ENCODE assay signal across 28 cellular contexts in the genomic region with DNA sequence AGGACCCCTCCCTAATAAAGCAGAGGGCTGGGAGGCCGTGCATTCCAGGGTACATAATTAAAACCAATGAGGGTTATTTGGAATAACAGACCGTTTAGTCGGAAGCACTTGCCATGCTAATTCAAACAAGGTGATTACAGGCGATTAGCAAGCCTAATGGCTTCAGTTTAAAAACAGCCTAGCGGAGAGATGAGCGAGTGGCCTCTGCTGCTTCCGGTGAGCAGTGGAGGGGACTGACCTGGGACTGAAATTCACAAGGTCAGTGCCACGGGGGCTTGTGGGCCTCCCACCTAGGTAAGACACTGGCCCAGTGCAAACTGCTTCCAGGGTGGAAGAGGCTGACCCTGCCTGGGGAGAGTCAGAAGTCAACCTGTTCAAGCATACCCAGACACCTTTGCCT. TPM values are rescaled to one million over a fixed set of nuclear protein-coding genes. Genes with fewer than 3 reads are reported as not detected.
DNase-seq lines count a peak whose midpoint lies in the region; ATAC-seq and TF ChIP-seq lines count a peak whose summit lies in the region.
"Had no signal": no experiment of that assay in that cellular context is flagged by ENCODE, and none has a peak within 500 bp of the region (broad histone marks: within the 10 kb centered on the region; RNA-seq: fewer than 3 reads in every experiment).

No MANE protein-coding gene starts in this region.

- no peak overlapping the region for H3K56ac ChIP-seq in H9 (ENCODE audit: insufficient read length, low read depth, low read length)

- H2AK5ac ChIP-seq in H9 (ENCODE audit: insufficient read length, low read length): no peak overlapping the region

- H3K9me3 Mint-ChIP-seq in H9 (no peaks in the 10 kb centered on the region; a peak in 1 of 5 replicates), endodermal cell (no peaks in the 10 kb centered on the region), mesothelial cell of epicardium (peaks cover 4% of the 10 kb centered on the region)
- H3K9me3 Mint-ChIP-seq in activated T-helper 17 cell treated with anti-CD3 and anti-CD28 coated beads, Interleukin-2, amount 50 U/mL, for 72 hours: no peaks in the 10 kb centered on the region

- H2BK120ac ChIP-seq in H9 (ENCODE audit: low read depth, low read length, poor library complexity, severe bottlenecking): no peak overlapping the region

- H3K9ac ChIP-seq in H9 (ENCODE audit: extremely low read depth, insufficient read length, low read length) (no peak overlapping the region), endodermal cell (ENCODE audit: extremely low read depth, low read length, poor library complexity, severe bottlenecking) (no peak overlapping the region)
- H3K9ac ChIP-seq: BLaER1 treated with 17β-estradiol and CSF1 and Interleukin-3, amounts not matched to agents 10 nM and 100 nM; GM23248; KMS-11 had no signal

- H3K27me3 Mint-ChIP-seq in H9 (ENCODE audit: low read depth) (peaks cover 9% of the 10 kb centered on the region), endodermal cell (ENCODE audit: insufficient read depth) (peaks cover 34% of the 10 kb centered on the region), mesothelial cell of epicardium (ENCODE audit: low read depth) (peaks cover 20% of the 10 kb centered on the region)
- H3K27me3 Mint-ChIP-seq in activated T-helper 17 cell treated with anti-CD3 and anti-CD28 coated beads, Interleukin-2, amount 50 U/mL, for 72 hours: peaks cover 21% of the 10 kb centered on the region

- WGBS in H9 (ENCODE audit: extremely low coverage, insufficient read length, low lambda C conversion rate): no CpG with 5 or more reads among the region's 8 CpGs
- 68 to 71% methylated on average over 8 of the region's 8 CpGs for WGBS in endodermal cell (ENCODE audit: insufficient coverage in 1 of 2, insufficient read length in 1 of 2), 2 experiments

- no peaks in the 10 kb centered on the region for H3K4me1 ChIP-seq in H9 (ENCODE audit: insufficient read depth, low read length)
- no peaks in the 10 kb centered on the region for H3K4me1 ChIP-seq in endodermal cell (ENCODE audit: control insufficient read depth, insufficient read depth, low read length)
- H3K4me1 ChIP-seq: A549; BLaER1 treated with 17β-estradiol and CSF1 and Interleukin-3, amounts not matched to agents 10 nM and 100 nM; SJSA1 had no signal

- no peak overlapping the region for H3K4me3 ChIP-seq in endodermal cell (ENCODE audit: low read length)
- H3K4me3 ChIP-seq: A549; BLaER1 treated with 17β-estradiol and CSF1 and Interleukin-3, amounts not matched to agents 10 nM and 100 nM; GM23248; PC-9; SJSA1 had no signal

- H3K9me3 ChIP-seq in H9 (ENCODE audit: control insufficient read depth, low read depth, low read length): no peaks in the 10 kb centered on the region
- H3K9me3 ChIP-seq in endodermal cell (ENCODE audit: control insufficient read depth, low read length): no peaks in the 10 kb centered on the region
- H3K9me3 ChIP-seq: A549, SJSA1 had no signal

- no peak for TF ChIP-seq CTCF in H9 (conservative IDR thresholded peaks at IDR 0.05)
- no peak for TF ChIP-seq CTCF in endodermal cell (conservative IDR thresholded peaks at IDR 0.05)
- no peak for TF ChIP-seq CTCF in mesothelial cell of epicardium (IDR thresholded peaks at IDR 0.05; ENCODE audit: unreplicated experiment)

- no peak overlapping the region for H2BK15ac ChIP-seq in H9 (ENCODE audit: low read depth, low read length)

- H3K27ac ChIP-seq in H9 (ENCODE audit: insufficient read length, low read depth, low read length) (no peak overlapping the region), endodermal cell (ENCODE audit: low read depth, low read length) (no peak overlapping the region)
- H3K27ac ChIP-seq: A549; BLaER1 treated with 17β-estradiol and CSF1 and Interleukin-3, amounts not matched to agents 10 nM and 100 nM; GM23248; KMS-11; PC-9; SJSA1 had no signal

- no peaks in the 10 kb centered on the region for H3K79me2 ChIP-seq in H9 (ENCODE audit: insufficient read depth, low read length)

- no peak overlapping the region for H3K23ac ChIP-seq in H9 (ENCODE audit: insufficient read length, low read depth, low read length)

- H4K20me1 ChIP-seq in H9 (ENCODE audit: control insufficient read depth, insufficient read depth, insufficient read length): no peaks in the 10 kb centered on the region
- H4K20me1 ChIP-seq: BLaER1 treated with 17β-estradiol and CSF1 and Interleukin-3, amounts not matched to agents 10 nM and 100 nM had no signal

- H3K14ac ChIP-seq in H9 (ENCODE audit: insufficient read depth, low read length): 0 out of 2 replicates have a peak overlapping the region, but pooled peaks have one; percentile 75

- no peak overlapping the region for H4K91ac ChIP-seq in H9 (ENCODE audit: insufficient read length, low read depth, low read length)

- ATAC-seq in GM18502 (IDR thresholded peaks at IDR 0.05; ENCODE audit: poor library complexity, unreplicated experiment): no peak
- no peak for ATAC-seq in activated T-helper 17 cell treated with anti-CD3 and anti-CD28 coated beads, Interleukin-2, amount 50 U/mL, for 72 hours (replicated peaks)
- ATAC-seq: A549, HCT116, Right ventricle myocardium inferior, T-cell had no signal

- H3K27ac Mint-ChIP-seq in H9 (no peak overlapping the region), endodermal cell (no peak overlapping the region), mesothelial cell of epicardium (no peak overlapping the region)
- H3K27ac Mint-ChIP-seq in activated T-helper 17 cell treated with anti-CD3 and anti-CD28 coated beads, Interleukin-2, amount 50 U/mL, for 72 hours: no peak overlapping the region
- H3K27ac Mint-ChIP-seq: CD4-positive, alpha-beta memory T cell; T-cell had no signal

- no peak overlapping the region for H2BK5ac ChIP-seq in H9 (ENCODE audit: insufficient read length, low read length)

- H4K5ac ChIP-seq in H9 (ENCODE audit: insufficient read length, low read depth, low read length): no peak overlapping the region

- H3K36me3 ChIP-seq in endodermal cell (ENCODE audit: control insufficient read depth, insufficient read depth, low read length): no peaks in the 10 kb centered on the region
- H3K36me3 ChIP-seq: BLaER1 treated with 17β-estradiol and CSF1 and Interleukin-3, amounts not matched to agents 10 nM and 100 nM; SJSA1 had no signal

- no peak overlapping the region for H2BK20ac ChIP-seq in H9 (ENCODE audit: low read depth, low read length, poor library complexity, severe bottlenecking)

- no peak overlapping the region for H3K4ac ChIP-seq in H9 (ENCODE audit: low read depth, low read length)

- H3K4me1 Mint-ChIP-seq in H9: peaks cover 21 to 30% of the 10 kb centered on the region in 2 experiments
- peaks cover 17% of the 10 kb centered on the region for H3K4me1 Mint-ChIP-seq in endodermal cell
- peaks cover 3% of the 10 kb centered on the region for H3K4me1 Mint-ChIP-seq in mesothelial cell of epicardium
- no peaks in the 10 kb centered on the region for H3K4me1 Mint-ChIP-seq in activated T-helper 17 cell treated with anti-CD3 and anti-CD28 coated beads, Interleukin-2, amount 50 U/mL, for 72 hours
- H3K4me1 Mint-ChIP-seq: CD4-positive, alpha-beta memory T cell; T-cell had no signal

- H3K27me3 ChIP-seq in H9 (ENCODE audit: insufficient read depth, low read length): no peaks in the 10 kb centered on the region
- no peaks in the 10 kb centered on the region for H3K27me3 ChIP-seq in endodermal cell (ENCODE audit: control insufficient read depth, insufficient read depth, low read length, poor library complexity, severe bottlenecking)
- H3K27me3 ChIP-seq: BLaER1 treated with 17β-estradiol and CSF1 and Interleukin-3, amounts not matched to agents 10 nM and 100 nM had no signal

- H3T11ph ChIP-seq in H9 (ENCODE audit: low read length): no peak overlapping the region

- H3K18ac ChIP-seq in H9 (ENCODE audit: insufficient read length, low read depth, low read length): no peak overlapping the region

- no peak overlapping the region for H2BK12ac ChIP-seq in H9 (ENCODE audit: insufficient read length, low read depth, low read length)

- DNase-seq in D341Med (ENCODE audit: low spot score) (peak; percentile 40), H9 (no peak), NCI-H82 treated with DMSO at 0.1 percent for 48 hours (lab: John Stamatoyannopoulos, UW; ENCODE audit: unreplicated experiment) (peak; percentile 14), endodermal cell (peak; percentile 68), mesothelial cell of epicardium (ENCODE audit: low spot score in 2 of 2, unreplicated experiment in 2 of 2) (no peak), 8988T (no peak)
- DNase-seq: AML-193; CD4-positive, alpha-beta memory T cell; GM23248; IMR-90; MM.1S; NCI-H1048; NCI-H146; NCI-H1930; NCI-H2107; NK-92 treated with Interleukin-12 subunit alpha and Interleukin-12 subunit beta, amount 100 ng/mL, for 24 hours; PC-9; T-cell had no signal

- H4K8ac ChIP-seq in H9 (replicated peaks; ENCODE audit: insufficient read length, low read depth, low read length): no peak overlapping the region

- H3K4me2 ChIP-seq in H9 (ENCODE audit: insufficient read depth, insufficient read length, low read length): no peak overlapping the region
- H3K4me2 ChIP-seq: A549; BLaER1 treated with 17β-estradiol and CSF1 and Interleukin-3, amounts not matched to agents 10 nM and 100 nM; KMS-11; PC-9 had no signal

- no peak overlapping the region for H2AFZ ChIP-seq in H9 (ENCODE audit: low read length)
- H2AFZ ChIP-seq: GM23248, PC-9 had no signal

- H3K36me3 Mint-ChIP-seq in H9 (ENCODE audit: insufficient read depth in 1 of 3, low read depth in 3 of 3) (no peaks in the 10 kb centered on the region), endodermal cell (ENCODE audit: low read depth) (no peaks in the 10 kb centered on the region), mesothelial cell of epicardium (no peaks in the 10 kb centered on the region)
- no peaks in the 10 kb centered on the region for H3K36me3 Mint-ChIP-seq in activated T-helper 17 cell treated with anti-CD3 and anti-CD28 coated beads, Interleukin-2, amount 50 U/mL, for 72 hours (ENCODE audit: low read depth)
- H3K36me3 Mint-ChIP-seq: CD4-positive, alpha-beta memory T cell; T-cell had no signal

- no peaks in the 10 kb centered on the region for H3K23me2 ChIP-seq in H9 (ENCODE audit: insufficient read length, low read depth, low read length, poor library complexity, severe bottlenecking)

- H3K4me3 Mint-ChIP-seq in H9: no peak overlapping the region
- H3K4me3 Mint-ChIP-seq in endodermal cell: no peak overlapping the region
- H3K4me3 Mint-ChIP-seq in mesothelial cell of epicardium: no peak overlapping the region
- H3K4me3 Mint-ChIP-seq in activated T-helper 17 cell treated with anti-CD3 and anti-CD28 coated beads, Interleukin-2, amount 50 U/mL, for 72 hours: no peak overlapping the region
- H3K4me3 Mint-ChIP-seq: CD4-positive, alpha-beta memory T cell; T-cell had no signal

- no peaks in the 10 kb centered on the region for H3K79me1 ChIP-seq in H9 (ENCODE audit: insufficient read depth, low read depth, low read length, poor library complexity, severe bottlenecking)

RNA-seq across cellular contexts. Expression of a gene that starts 56.8 kb away (rescaled TPM):
- total RNA-seq in H9 (2021): not detected in 2 replicates
- total RNA-seq in endodermal cell: not detected
- polyA plus RNA-seq in endodermal cell (2013, experiment 1 of 2): 0.43 TPM
- 0.33 TPM for polyA plus RNA-seq in endodermal cell (2013, experiment 2 of 2)
- total RNA-seq in mesothelial cell of epicardium: 5.5 to 6.4 TPM (median 5.5 TPM) in 3 replicates
- total RNA-seq in activated T-helper 17 cell treated with anti-CD3 and anti-CD28 coated beads, Interleukin-2, amount 50 U/mL, for 72 hours: not detected
- total RNA-seq: CD4-positive, alpha-beta memory T cell; GM23248; IMR-90; PC-9; RPMI7951; T-cell; T-helper 2 cell treated with Interferon-gamma antibody and Interleukin-4, amounts not matched to agents 100 ng/mL and 5 ng/mL, for 36 hours had no signal
- polyA plus RNA-seq: CD4-positive, alpha-beta memory T cell; GM23248; IMR-90 had no signal

Comparison
In these comparisons a context has a peak if more than half of its experiments do, and no peak if none do; other contexts are left out.
1. DNase-seq: peak in D341Med (single experiment), NCI-H82 treated with DMSO at 0.1 percent for 48 hours (single experiment) and endodermal cell (single experiment); none in H9 (single experiment), mesothelial cell of epicardium (0 of 2) and 8988T (single experiment).